In genomic region chr16:86099326-86099725, GRCh38 we compare ENCODE assay signal across 15 cellular contexts.
A peak's percentile ranks its signal among the peaks of the same experiment; 100 is the strongest.
DNase-seq lines count a peak whose midpoint lies in the region; ATAC-seq, FAIRE-seq and TF ChIP-seq lines count a peak whose summit lies in the region.
"Had no signal": no experiment of that assay in that cellular context is flagged by ENCODE, and none has a peak within 500 bp of the region (broad histone marks: within the 10 kb centered on the region; RNA-seq: fewer than 3 reads in every experiment).

No MANE protein-coding gene starts in this region.

- 59% methylated on average over 10 of the region's 10 CpGs; no CpG with 5 or more reads in 1 of the 2 experiments for WGBS in H1 (ENCODE audit: extremely low coverage in 1 of 2, insufficient coverage in 1 of 2, insufficient read length in 1 of 2, insufficient replicate concordance in 2 of 2, low coverage in 1 of 2, low lambda C conversion rate in 2 of 2, missing lambda C conversion rate in 1 of 2), 2 experiments
- 65% methylated on average over 10 of the region's 10 CpGs for whole genome bisulfite sequencing in suprapubic skin

- no peaks in the 10 kb centered on the region for H3K79me1 ChIP-seq in H1 (ENCODE audit: low read depth, low read length)

- H4K91ac ChIP-seq in H1 (replicated peaks; ENCODE audit: insufficient read length, low read length): no peak overlapping the region

- no peak overlapping the region for H2BK20ac ChIP-seq in H1 (ENCODE audit: low read length)

- no peak overlapping the region for H2BK15ac ChIP-seq in H1 (ENCODE audit: low read length)

- no peak overlapping the region for H3K56ac ChIP-seq in H1 (replicated peaks; ENCODE audit: insufficient read length, low read depth, low read length)

- H3K9me3 ChIP-seq in H1 (ENCODE audit: insufficient read depth in 2 of 2, low read depth in 1 of 2, low read length in 1 of 2) (no peaks in the 10 kb centered on the region), suprapubic skin (no peaks in the 10 kb centered on the region)
- H3K9me3 ChIP-seq: BLaER1 treated with 17β-estradiol and CSF1 and Interleukin-3, amounts not matched to agents 10 nM and 100 nM had no signal

- no peak overlapping the region for H3K14ac ChIP-seq in H1 (ENCODE audit: insufficient read length)

- no peak overlapping the region for H3K9ac ChIP-seq in H1 (replicated peaks in 1 of 4; ENCODE audit: extremely low read depth in 1 of 4, low read depth in 3 of 4, low read length in 3 of 4)
- H3K9ac ChIP-seq: BLaER1 treated with 17β-estradiol and CSF1 and Interleukin-3, amounts not matched to agents 10 nM and 100 nM had no signal

- H3K27ac ChIP-seq in H1 (ENCODE audit: low read depth, low read length) (no peak overlapping the region), suprapubic skin (no peak overlapping the region)
- H3K27ac ChIP-seq: BLaER1 treated with 17β-estradiol and CSF1 and Interleukin-3, amounts not matched to agents 10 nM and 100 nM had no signal

- peak; percentile 4 for DNase-seq in activated naive CD8-positive, alpha-beta T cell treated with anti-CD3 and anti-CD28 coated beads, Interleukin-2, amount 10 ng/mL, durations not matched to agents 7 days and 5 days
- DNase-seq in activated naive CD8-positive, alpha-beta T cell treated with anti-CD3 and anti-CD28 coated beads, Interleukin-2, amount 50 U/mL, for 24 hours: no peak
- DNase-seq in H1 (ENCODE audit: low read depth in 1 of 2, low spot score in 2 of 2) (no peak), mesenteric fat pad (ENCODE audit: low spot score) (peak; percentile 53), suprapubic skin (ENCODE audit: low spot score in 2 of 2) (peak; percentile 15 to 54), HuH-7.5 (ENCODE audit: low spot score) (no peak), endothelial cell (ENCODE audit: low spot score) (no peak)
- DNase-seq: ACHN; CD4-positive, CD25-positive, alpha-beta regulatory T cell; DMS53; GF-D8; H7 had no signal

- FAIRE-seq in H1 (lab: Jason Lieb, UNC): no peak
- FAIRE-seq: GM19239 had no signal

- TF ChIP-seq EP300 in H1 (IDR thresholded peaks at IDR 0.05; ENCODE audit: borderline replicate concordance in 1 of 2, low read depth in 2 of 2, low read length in 2 of 2) (no peak), suprapubic skin (IDR thresholded peaks at IDR 0.05) (no peak)

- TF ChIP-seq CTCF in H1 (IDR thresholded peaks at IDR 0.05; ENCODE audit: control extremely low read depth in 1 of 3, insufficient read depth in 1 of 3, low read depth in 1 of 3, low read length in 3 of 3) (no peak), suprapubic skin (IDR thresholded peaks at IDR 0.05) (no peak), endothelial cell (IDR thresholded peaks at IDR 0.05; ENCODE audit: unreplicated experiment) (no peak)

- H3K4me1 ChIP-seq in H1 (replicated peaks in 1 of 4; ENCODE audit: control insufficient read depth in 3 of 4, insufficient read depth in 4 of 4, low read length in 3 of 4) (no peaks in the 10 kb centered on the region), suprapubic skin (no peaks in the 10 kb centered on the region)

- no peak overlapping the region for H3K23ac ChIP-seq in H1 (ENCODE audit: insufficient read length)

- CTCF ChIA-PET in H1 (lab: Charles Lee; ENCODE audit: partially characterized antibody): interaction anchor here (0.9 to 2.9 kb wide), 8 partner anchors 8 to 419 kb away, joined by 3 to 12 read pairs (median 4); no protein-coding TSS in a partner anchor

- POLR2A ChIA-PET in activated naive CD8-positive, alpha-beta T cell treated with anti-CD3 and anti-CD28 coated beads, Interleukin-2, amount 10 ng/mL, durations not matched to agents 7 days and 5 days (lab: Charles Lee): no interaction called here
- POLR2A ChIA-PET in H1 (lab: Charles Lee; ENCODE audit: partially characterized antibody): interaction anchor here (0.7 kb wide), 1 partner anchor 141 kb away, joined by 3 read pairs; no protein-coding TSS in a partner anchor

- no peak overlapping the region for H2BK120ac ChIP-seq in H1 (replicated peaks; ENCODE audit: low read depth, low read length)

- H3K4me2 ChIP-seq in H1 (ENCODE audit: insufficient read depth in 1 of 2, low read depth in 2 of 2, low read length in 2 of 2): no peak overlapping the region
- H3K4me2 ChIP-seq: BLaER1 treated with 17β-estradiol and CSF1 and Interleukin-3, amounts not matched to agents 10 nM and 100 nM had no signal

- H3K23me2 ChIP-seq in H1 (ENCODE audit: low read depth, low read length): 0 out of 2 replicates have a peak, but pooled peaks cover 1% of the 10 kb centered on the region

- no peak overlapping the region for H3K27ac Mint-ChIP-seq in activated naive CD8-positive, alpha-beta T cell treated with anti-CD3 and anti-CD28 coated beads, Interleukin-2, amount 10 ng/mL, durations not matched to agents 7 days and 5 days
- H3K27ac Mint-ChIP-seq in activated naive CD8-positive, alpha-beta T cell treated with anti-CD3 and anti-CD28 coated beads, Interleukin-2, amount 50 U/mL, for 24 hours: no peak overlapping the region
- no peak overlapping the region for H3K27ac Mint-ChIP-seq in endothelial cell (ENCODE audit: unreplicated experiment)
- H3K27ac Mint-ChIP-seq: CD4-positive, CD25-positive, alpha-beta regulatory T cell had no signal

- no peaks in the 10 kb centered on the region for H3K36me3 Mint-ChIP-seq in activated naive CD8-positive, alpha-beta T cell treated with anti-CD3 and anti-CD28 coated beads, Interleukin-2, amount 10 ng/mL, durations not matched to agents 7 days and 5 days
- H3K36me3 Mint-ChIP-seq in activated naive CD8-positive, alpha-beta T cell treated with anti-CD3 and anti-CD28 coated beads, Interleukin-2, amount 50 U/mL, for 24 hours (ENCODE audit: low read depth): no peaks in the 10 kb centered on the region
- H3K36me3 Mint-ChIP-seq in endothelial cell (ENCODE audit: low read depth, unreplicated experiment): no peaks in the 10 kb centered on the region
- H3K36me3 Mint-ChIP-seq: CD4-positive, CD25-positive, alpha-beta regulatory T cell had no signal

- H2BK12ac ChIP-seq in H1 (ENCODE audit: low read depth, low read length): no peak overlapping the region

- no peak overlapping the region for H3K4me3 ChIP-seq in H1 (ENCODE audit: extremely low read depth in 1 of 4, insufficient read depth in 2 of 4, low read depth in 3 of 4, low read length in 4 of 4)
- no peak overlapping the region for H3K4me3 ChIP-seq in suprapubic skin
- H3K4me3 ChIP-seq: BLaER1 treated with 17β-estradiol and CSF1 and Interleukin-3, amounts not matched to agents 10 nM and 100 nM had no signal

- no peak for TF ChIP-seq RAD21 in H1 (IDR thresholded peaks at IDR 0.05 in 1 of 2, conservative IDR thresholded peaks at IDR 0.05 in 1 of 2; ENCODE audit: low read depth in 2 of 2, low read length in 2 of 2)

- H3K27me3 Mint-ChIP-seq in activated naive CD8-positive, alpha-beta T cell treated with anti-CD3 and anti-CD28 coated beads, Interleukin-2, amount 10 ng/mL, durations not matched to agents 7 days and 5 days: peaks cover 5% of the 10 kb centered on the region
- H3K27me3 Mint-ChIP-seq in activated naive CD8-positive, alpha-beta T cell treated with anti-CD3 and anti-CD28 coated beads, Interleukin-2, amount 50 U/mL, for 24 hours: peaks cover 6% of the 10 kb centered on the region
- peaks cover 4% of the 10 kb centered on the region for H3K27me3 Mint-ChIP-seq in endothelial cell (ENCODE audit: unreplicated experiment)

- TF ChIP-seq POLR2A in H1 (IDR thresholded peaks at IDR 0.05; ENCODE audit: control extremely low read depth in 1 of 2, low read depth in 2 of 2, low read length in 2 of 2) (no peak), suprapubic skin (IDR thresholded peaks at IDR 0.05) (no peak)

- ATAC-seq in activated naive CD8-positive, alpha-beta T cell treated with anti-CD3 and anti-CD28 coated beads, Interleukin-2, amount 10 ng/mL, durations not matched to agents 7 days and 5 days (ENCODE audit: low read depth): no peak
- ATAC-seq in activated naive CD8-positive, alpha-beta T cell treated with anti-CD3 and anti-CD28 coated beads, Interleukin-2, amount 50 U/mL, for 24 hours: no peak
- no peak for ATAC-seq in esophagus mucosa

- H3K4me3 Mint-ChIP-seq in activated naive CD8-positive, alpha-beta T cell treated with anti-CD3 and anti-CD28 coated beads, Interleukin-2, amount 10 ng/mL, durations not matched to agents 7 days and 5 days: no peak overlapping the region
- H3K4me3 Mint-ChIP-seq in activated naive CD8-positive, alpha-beta T cell treated with anti-CD3 and anti-CD28 coated beads, Interleukin-2, amount 50 U/mL, for 24 hours: no peak overlapping the region
- H3K4me3 Mint-ChIP-seq in endothelial cell (ENCODE audit: unreplicated experiment): no peak overlapping the region
- H3K4me3 Mint-ChIP-seq: CD4-positive, CD25-positive, alpha-beta regulatory T cell had no signal

- no peak overlapping the region for H4K5ac ChIP-seq in H1 (ENCODE audit: insufficient read length, low read depth, low read length)

- no peak overlapping the region for H4K8ac ChIP-seq in H1 (ENCODE audit: extremely low read depth, insufficient read depth, low read length)

- H3K27me3 ChIP-seq in H1 (replicated peaks in 1 of 4; ENCODE audit: control insufficient read depth in 3 of 4, extremely low read depth in 1 of 4, insufficient read depth in 3 of 4, low read length in 3 of 4) (no peaks in the 10 kb centered on the region), suprapubic skin (peaks cover 46% of the 10 kb centered on the region)
- H3K27me3 ChIP-seq: BLaER1 treated with 17β-estradiol and CSF1 and Interleukin-3, amounts not matched to agents 10 nM and 100 nM had no signal

- H2AK5ac ChIP-seq in H1 (ENCODE audit: low read depth, low read length): no peak overlapping the region

- H3K9me3 Mint-ChIP-seq in activated naive CD8-positive, alpha-beta T cell treated with anti-CD3 and anti-CD28 coated beads, Interleukin-2, amount 10 ng/mL, durations not matched to agents 7 days and 5 days: no peaks in the 10 kb centered on the region
- H3K9me3 Mint-ChIP-seq in activated naive CD8-positive, alpha-beta T cell treated with anti-CD3 and anti-CD28 coated beads, Interleukin-2, amount 50 U/mL, for 24 hours: no peaks in the 10 kb centered on the region
- H3K9me3 Mint-ChIP-seq in endothelial cell (ENCODE audit: unreplicated experiment): no peaks in the 10 kb centered on the region
- H3K9me3 Mint-ChIP-seq: CD4-positive, CD25-positive, alpha-beta regulatory T cell had no signal

- no peak overlapping the region for H3K18ac ChIP-seq in H1 (ENCODE audit: extremely low read depth, low read length)

- no peaks in the 10 kb centered on the region for H3K4me1 Mint-ChIP-seq in activated naive CD8-positive, alpha-beta T cell treated with anti-CD3 and anti-CD28 coated beads, Interleukin-2, amount 10 ng/mL, durations not matched to agents 7 days and 5 days
- H3K4me1 Mint-ChIP-seq in activated naive CD8-positive, alpha-beta T cell treated with anti-CD3 and anti-CD28 coated beads, Interleukin-2, amount 50 U/mL, for 24 hours: no peaks in the 10 kb centered on the region
- H3K4me1 Mint-ChIP-seq in endothelial cell (ENCODE audit: unreplicated experiment): no peaks in the 10 kb centered on the region
- H3K4me1 Mint-ChIP-seq: CD4-positive, CD25-positive, alpha-beta regulatory T cell had no signal

- H2AFZ ChIP-seq in H1 (ENCODE audit: low read length): no peak overlapping the region

- no peak overlapping the region for H2BK5ac ChIP-seq in H1 (ENCODE audit: low read depth, low read length)

- H3K36me3 ChIP-seq in H1 (ENCODE audit: control insufficient read depth in 2 of 4, insufficient read depth in 4 of 4, low read length in 3 of 4) (no peaks in the 10 kb centered on the region), suprapubic skin (no peaks in the 10 kb centered on the region)
- H3K36me3 ChIP-seq: BLaER1 treated with 17β-estradiol and CSF1 and Interleukin-3, amounts not matched to agents 10 nM and 100 nM had no signal

- no peak overlapping the region for H3K4ac ChIP-seq in H1 (replicated peaks; ENCODE audit: insufficient read length, low read depth, low read length)

- no peaks in the 10 kb centered on the region for H4K20me1 ChIP-seq in H1 (replicated peaks in 1 of 2; ENCODE audit: control insufficient read depth in 1 of 2, insufficient read depth in 2 of 2, low read length in 2 of 2)
- H4K20me1 ChIP-seq: BLaER1 treated with 17β-estradiol and CSF1 and Interleukin-3, amounts not matched to agents 10 nM and 100 nM had no signal

- no peaks in the 10 kb centered on the region for H3K79me2 ChIP-seq in H1 (ENCODE audit: control insufficient read depth in 1 of 2, insufficient read depth in 2 of 2, low read length in 2 of 2)

Comparison
In these comparisons a context has a peak if more than half of its experiments do, and no peak if none do; other contexts are left out.
1. DNase-seq: peak in activated naive CD8-positive, alpha-beta T cell treated with anti-CD3 and anti-CD28 coated beads, Interleukin-2, amount 10 ng/mL, durations not matched to agents 7 days and 5 days (single experiment), mesenteric fat pad (single experiment) and suprapubic skin (2 of 2); none in activated naive CD8-positive, alpha-beta T cell treated with anti-CD3 and anti-CD28 coated beads, Interleukin-2, amount 50 U/mL, for 24 hours (single experiment), H1 (0 of 2), HuH-7.5 (single experiment) and endothelial cell (single experiment).